Comparison of ENCODE assay signal across 8 cellular contexts in genomic region chr2:96143848-96144480, GRCh38. TPM values are rescaled to one million over a fixed set of nuclear protein-coding genes. Genes with fewer than 3 reads are reported as not detected.
DNase-seq lines count a peak whose midpoint lies in the region; ATAC-seq and TF ChIP-seq lines count a peak whose summit lies in the region.

No MANE protein-coding gene starts in this region.

- in situ Hi-C loops in HAP-1 (cut with MboI; ENCODE audit: low sequenced_read_pairs), result no loop called here

- H3K79me2 ChIP-seq in parathyroid adenoma, result no peaks in the 10 kb centered on the region

- DNase-seq in HAP-1 (ENCODE audit: low spot score in 2 of 2) (peak; percentile 13 to 68), T-cell (peak in 29 of 34 experiments; percentile 29 to 62 (median 47)), HCEC 1CT (no peak)

- POLR2A ChIA-PET in T-cell (lab: Charles Lee), result interaction anchor here in 1 of 2 donors (0.8 kb wide), 1 partner anchor 31 kb away, joined by 3 read pairs; no protein-coding TSS in a partner anchor

- intact Hi-C loops in dendritic cell treated with granulocyte-macrophage colony-stimulating factor and Interleukin-4, amounts not matched to agents 40 ng/mL and 50 ng/mL, for 4 days (cut with micrococcal nuclease), result no loop called here

- H3K27me3 Mint-ChIP-seq in T-cell, result no peaks in the 10 kb centered on the region
- no peaks in the 10 kb centered on the region for H3K27me3 Mint-ChIP-seq in dendritic cell treated with granulocyte-macrophage colony-stimulating factor and Interleukin-4, amounts not matched to agents 40 ng/mL and 50 ng/mL, for 4 days

- H4K20me1 ChIP-seq in BLaER1, result peaks cover 28% of the 10 kb centered on the region

- H3K9me3 Mint-ChIP-seq in T-cell, result no peaks in the 10 kb centered on the region
- H3K9me3 Mint-ChIP-seq in dendritic cell treated with granulocyte-macrophage colony-stimulating factor and Interleukin-4, amounts not matched to agents 40 ng/mL and 50 ng/mL, for 4 days, result no peaks in the 10 kb centered on the region

- H3K4me1 Mint-ChIP-seq in T-cell, result peaks cover 65 to 71% (median 70%) of the 10 kb centered on the region in 3 donors
- peaks cover 64% of the 10 kb centered on the region for H3K4me1 Mint-ChIP-seq in dendritic cell treated with granulocyte-macrophage colony-stimulating factor and Interleukin-4, amounts not matched to agents 40 ng/mL and 50 ng/mL, for 4 days (ENCODE audit: low read depth)

- H2AFZ ChIP-seq in parathyroid adenoma, result no peak overlapping the region

- H3K27ac ChIP-seq in BLaER1, result peak overlapping the region; percentile 95
- no peak overlapping the region for H3K27ac ChIP-seq in parathyroid adenoma

- H3K4me2 ChIP-seq in BLaER1 (peak overlapping the region; percentile 95), parathyroid adenoma (ENCODE audit: low read length) (peak overlapping the region; percentile 87)

- CTCF ChIA-PET in T-cell (lab: Charles Lee), result interaction anchor here (2.3 to 4.1 kb wide), 2 partner anchors 30 to 31 kb away, joined by 9 to 33 read pairs; no protein-coding TSS in a partner anchor

- peaks cover 13% of the 10 kb centered on the region for H3K36me3 Mint-ChIP-seq in T-cell
- H3K36me3 Mint-ChIP-seq in dendritic cell treated with granulocyte-macrophage colony-stimulating factor and Interleukin-4, amounts not matched to agents 40 ng/mL and 50 ng/mL, for 4 days (ENCODE audit: low read depth), result peaks cover 24% of the 10 kb centered on the region

- H3K27ac Mint-ChIP-seq in T-cell, result peak overlapping the region; percentile 91 to 94
- peak overlapping the region; percentile 97 for H3K27ac Mint-ChIP-seq in dendritic cell treated with granulocyte-macrophage colony-stimulating factor and Interleukin-4, amounts not matched to agents 40 ng/mL and 50 ng/mL, for 4 days

- ATAC-seq in T-cell (replicated peaks in 1 of 4) (no peak), HG03280 (IDR thresholded peaks at IDR 0.05; ENCODE audit: unreplicated experiment) (no peak), HG02938 (IDR thresholded peaks at IDR 0.05; ENCODE audit: unreplicated experiment) (no peak)

- H3K9ac ChIP-seq in BLaER1, result peak overlapping the region; percentile 94
- no peak overlapping the region for H3K9ac ChIP-seq in parathyroid adenoma

- H3K4me3 Mint-ChIP-seq in T-cell, result peak overlapping the region; percentile 90 to 97 (median 92)
- peak overlapping the region; percentile 93 for H3K4me3 Mint-ChIP-seq in dendritic cell treated with granulocyte-macrophage colony-stimulating factor and Interleukin-4, amounts not matched to agents 40 ng/mL and 50 ng/mL, for 4 days

- peak overlapping the region; percentile 96 for H3K4me3 ChIP-seq in BLaER1
- H3K4me3 ChIP-seq in HAP-1, result peak overlapping the region; percentile 52
- H3K4me3 ChIP-seq in parathyroid adenoma (ENCODE audit: low read depth, low read length), result peak overlapping the region; percentile 47

- TF ChIP-seq CTCF in parathyroid adenoma (IDR thresholded peaks at IDR 0.05), result no peak

- H3K4me1 ChIP-seq in BLaER1 (peaks cover 78% of the 10 kb centered on the region), HAP-1 (peaks cover 12% of the 10 kb centered on the region), parathyroid adenoma (peaks cover 20% of the 10 kb centered on the region)

- H3K27me3 ChIP-seq in BLaER1, result no peaks in the 10 kb centered on the region
- no peaks in the 10 kb centered on the region for H3K27me3 ChIP-seq in HAP-1 (ENCODE audit: low read depth)
- no peaks in the 10 kb centered on the region for H3K27me3 ChIP-seq in parathyroid adenoma (ENCODE audit: control insufficient read depth, insufficient read depth, low read length)

- H3K9me3 ChIP-seq in BLaER1 (no peaks in the 10 kb centered on the region), HAP-1 (no peaks in the 10 kb centered on the region), parathyroid adenoma (ENCODE audit: control insufficient read depth, low read length) (no peaks in the 10 kb centered on the region)

- H3K36me3 ChIP-seq in BLaER1 (peaks cover 23% of the 10 kb centered on the region), HAP-1 (replicated peaks) (peaks cover 13% of the 10 kb centered on the region; the same call in 1 of the 2 replicates), parathyroid adenoma (ENCODE audit: control insufficient read depth, insufficient read depth, low read length) (no peaks in the 10 kb centered on the region)

RNA-seq across cellular contexts. Expression of gene DUSP2, which starts 1.3 kb away (rescaled TPM):
- 100 to 1,000 TPM in 2 of 5 donors, 10 to 100 TPM in 3; 37.2 to 437 (median 54.0) TPM for total RNA-seq in T-cell

RNA-seq across cellular contexts. Expression of gene ASTL, which starts 5.7 kb away (rescaled TPM):
- total RNA-seq in T-cell, result 10 to 100 TPM in 1 of 5 donors, 1 to 10 TPM in 4; 1.2 to 10.4 (median 1.4) TPM

RNA-seq across cellular contexts. Expression of gene ADRA2B, which starts 27.6 kb away (rescaled TPM):
- under 1 TPM; 0.13 to 0.77 (median 0.18) TPM for total RNA-seq in T-cell
